ENCODE assay signal across 23 cellular contexts in the genomic region with DNA sequence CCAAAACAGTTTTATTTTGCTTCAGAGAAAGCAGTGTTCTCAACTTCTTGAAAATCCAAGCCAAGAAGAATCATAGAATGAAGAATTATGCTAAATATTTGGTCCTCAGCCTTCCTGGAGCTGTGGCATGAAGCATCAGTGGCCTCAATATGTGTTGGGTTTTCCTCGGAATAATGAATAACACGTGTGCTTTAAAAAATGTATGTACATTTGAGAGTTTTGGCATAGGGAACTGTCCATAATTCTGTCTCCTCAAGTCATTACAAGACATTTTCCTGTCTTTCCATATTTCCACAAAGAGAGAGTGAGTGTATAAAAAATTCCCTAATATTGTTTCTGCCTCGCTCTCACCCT.
"Had no signal": no experiment of that assay in that cellular context is flagged by ENCODE, and none has a peak within 500 bp of the region (broad histone marks: within the 10 kb centered on the region; RNA-seq: fewer than 3 reads in every experiment).

No MANE protein-coding gene starts in this region.

- DNase-seq: colonic mucosa; effector CD4-positive, alpha-beta T cell; endodermal cell; foreskin melanocyte; kidney; left cardiac atrium; left ventricle myocardium inferior; lower lobe of right lung; mesenchymal stem cell; naive B cell; nephron progenitor cell; psoas muscle; retina; right lobe of liver; stimulated activated CD4-positive, alpha-beta T cell treated with anti-CD3 and anti-CD28 coated beads, Interleukin-4, amount 100 ng/mL, for 1 hour; stimulated activated CD8-positive, alpha-beta memory T cell treated with anti-CD3 and anti-CD28 coated beads, Interleukin-4, amount 100 ng/mL, for 48 hours; stimulated activated naive CD8-positive, alpha-beta T cell treated with anti-CD3 and anti-CD28 coated beads, Interleukin-15, Interleukin-2, amounts not matched to agents 100 U/mL and 50 U/mL, for 24 hours; tibial artery; upper lobe of right lung had no signal

- H2AFZ ChIP-seq: hepatocyte had no signal

- ATAC-seq: psoas muscle; stimulated activated effector memory CD8-positive, alpha-beta T cell treated with anti-CD3 and anti-CD28 coated beads, Interleukin-12 subunit alpha, Interleukin-12 subunit beta, amount 100 ng/mL, for 72 hours; stimulated activated naive CD8-positive, alpha-beta T cell treated with anti-CD3 and anti-CD28 coated beads, Interleukin-15, Interleukin-2, amounts not matched to agents 100 U/mL and 50 U/mL, for 24 hours had no signal

- H3K4me2 ChIP-seq: hepatocyte had no signal

- H3K4me1 ChIP-seq: colonic mucosa, lower lobe of right lung, right lobe of liver, tibial artery had no signal

- H3K4me3 ChIP-seq: colonic mucosa, hepatocyte, left ventricle myocardium inferior, lower lobe of right lung, psoas muscle, right lobe of liver, tibial artery, upper lobe of right lung, vagina had no signal

- H3K36me3 ChIP-seq: colonic mucosa, left ventricle myocardium inferior, lower lobe of right lung, right lobe of liver, tibial artery, upper lobe of right lung, vagina had no signal

- H3K27me3 ChIP-seq: colonic mucosa, hepatocyte, right lobe of liver, upper lobe of right lung, vagina had no signal

- H3K79me2 ChIP-seq: hepatocyte had no signal

- H3K9me3 ChIP-seq: colonic mucosa, psoas muscle, right lobe of liver, upper lobe of right lung, vagina had no signal

- FAIRE-seq: endothelial cell of umbilical vein, kidney had no signal

- H3K27ac ChIP-seq: colonic mucosa, hepatocyte, left ventricle myocardium inferior, lower lobe of right lung, psoas muscle, right lobe of liver, tibial artery, upper lobe of right lung, vagina had no signal
